8 cellular contexts compared by ENCODE assay signal in genomic region chr2:222304737-222305509, GRCh38. TPM values are rescaled to one million over a fixed set of nuclear protein-coding genes. Genes with fewer than 3 reads are reported as not detected.
DNase-seq lines count a peak whose midpoint lies in the region; ATAC-seq and TF ChIP-seq lines count a peak whose summit lies in the region.

No MANE protein-coding gene starts in this region.

- TF ChIP-seq RAD21 in SK-N-SH (IDR thresholded peaks at IDR 0.05; ENCODE audit: low read length): no peak

- H3K4me3 ChIP-seq in SK-N-SH (ENCODE audit: low read depth in 2 of 2, low read length in 1 of 2): peak overlapping the region; percentile 10 to 59; a peak in 2 of 4 replicates
- H3K4me3 ChIP-seq in smooth muscle cell: no peak overlapping the region

- DNase-seq in NCI-H2227 (lab: John Stamatoyannopoulos, UW; ENCODE audit: unreplicated experiment): peak; percentile 30
- no peak for DNase-seq in NCI-H2227 treated with DMSO at 0.1 percent for 48 hours (lab: John Stamatoyannopoulos, UW)
- no peak for DNase-seq in SK-N-SH
- DNase-seq in germinal center (ENCODE audit: low spot score): peak; percentile 54
- no peak for DNase-seq in smooth muscle cell (lab: John Stamatoyannopoulos, UW; ENCODE audit: unreplicated experiment)
- no peak for DNase-seq in SHP77 treated with DMSO at 0.1 percent for 48 hours (lab: John Stamatoyannopoulos, UW)
- no peak for DNase-seq in GM10248 (ENCODE audit: extremely low spot score)

- POLR2A ChIA-PET in SK-N-SH (lab: Yijun Ruan, JAX) (no interaction called here), GM10248 (lab: Yijun Ruan, JAX) (no interaction called here)

- H4K20me1 ChIP-seq in SK-N-SH (ENCODE audit: insufficient read depth): no peaks in the 10 kb centered on the region
- H4K20me1 ChIP-seq in smooth muscle cell (ENCODE audit: low read depth): no peaks in the 10 kb centered on the region

- no peak for TF ChIP-seq EP300 in SK-N-SH (IDR thresholded peaks at IDR 0.05; ENCODE audit: borderline replicate concordance in 1 of 2, low read depth in 1 of 2, low read length in 1 of 2)

- TF ChIP-seq CTCF in SK-N-SH (IDR thresholded peaks at IDR 0.05) (no peak), smooth muscle cell (IDR thresholded peaks at IDR 0.05; ENCODE audit: borderline replicate concordance, insufficient read depth, poor library complexity, severe bottlenecking) (no peak), GM10248 (IDR thresholded peaks at IDR 0.05; ENCODE audit: control extremely low read depth, extremely low read depth, low read depth, missing control alignments) (no peak)

- 15% methylated on average over 32 of the region's 39 CpGs for WGBS in SK-N-SH (ENCODE audit: low lambda C conversion rate)
- 3% methylated on average over 39 of the region's 39 CpGs for WGBS in smooth muscle cell (ENCODE audit: low lambda C conversion rate)

- H3K79me2 ChIP-seq in SK-N-SH (ENCODE audit: insufficient read depth) (no peaks in the 10 kb centered on the region), smooth muscle cell (ENCODE audit: low read depth) (no peaks in the 10 kb centered on the region)

- H3K4me1 ChIP-seq in SK-N-SH (ENCODE audit: control insufficient read depth in 1 of 2, insufficient read depth in 2 of 2, low read depth in 1 of 2, low read length in 1 of 2) (peaks cover 10 to 11% of the 10 kb centered on the region in 2 experiments; a peak in 3 of 4 replicates), smooth muscle cell (ENCODE audit: low read depth) (peaks cover 43% of the 10 kb centered on the region)

- no peak for ATAC-seq in GM21381 (IDR thresholded peaks at IDR 0.05; ENCODE audit: unreplicated experiment)

- H3K36me3 ChIP-seq in SK-N-SH (replicated peaks in 1 of 2; ENCODE audit: control insufficient read depth in 1 of 2, insufficient read depth in 2 of 2, low read length in 1 of 2) (no peaks in the 10 kb centered on the region), smooth muscle cell (ENCODE audit: low read depth) (no peaks in the 10 kb centered on the region)

- H3K9me2 ChIP-seq in SK-N-SH: no peaks in the 10 kb centered on the region

- H3K9me3 ChIP-seq in SK-N-SH: no peaks in the 10 kb centered on the region
- H3K9me3 ChIP-seq in smooth muscle cell (replicated peaks; ENCODE audit: low read depth): no peaks in the 10 kb centered on the region

- H2AFZ ChIP-seq in SK-N-SH (ENCODE audit: low read depth) (no peak overlapping the region), smooth muscle cell (ENCODE audit: low read depth) (no peak overlapping the region)

- CTCF ChIA-PET in SK-N-SH (lab: Yijun Ruan, JAX) (no interaction called here), GM10248 (lab: Yijun Ruan, JAX) (no interaction called here)

- H3K4me2 ChIP-seq in SK-N-SH: peak overlapping the region; percentile 74
- H3K4me2 ChIP-seq in smooth muscle cell: peak overlapping the region; percentile 85

- H3K9ac ChIP-seq in SK-N-SH: no peak overlapping the region
- H3K9ac ChIP-seq in smooth muscle cell (ENCODE audit: low read depth): no peak overlapping the region

- H3K27me3 ChIP-seq in SK-N-SH (ENCODE audit: insufficient read depth): peaks cover 100% of the 10 kb centered on the region
- H3K27me3 ChIP-seq in smooth muscle cell (ENCODE audit: low read depth): peaks cover 100% of the 10 kb centered on the region

- H3K27ac ChIP-seq in SK-N-SH (ENCODE audit: low read depth in 2 of 2, low read length in 1 of 2) (no peak overlapping the region), smooth muscle cell (ENCODE audit: low read depth) (no peak overlapping the region)

- H3F3A ChIP-seq in SK-N-SH (replicated peaks; ENCODE audit: insufficient read depth): no peaks in the 10 kb centered on the region
- H3F3A ChIP-seq in smooth muscle cell (ENCODE audit: low read depth): no peaks in the 10 kb centered on the region

TF ChIP-seq in SK-N-SH, 30 proteins besides CTCF, POLR2A, EP300 and RAD21:
- TF ChIP-seq FOXJ3 (CRISPR knock-in tag; IDR thresholded peaks at IDR 0.05) (no peak), NFIC (IDR thresholded peaks at IDR 0.05; ENCODE audit: borderline replicate concordance) (no peak), EZH2phosphoT487 (IDR thresholded peaks at IDR 0.05; ENCODE audit: borderline replicate concordance, low read depth) (peak; percentile 91)

RNA-seq across cellular contexts. Expression of gene PAX3, which starts 6.1 kb away (rescaled TPM):
- polyA plus RNA-seq in SK-N-SH (2012; rRNA removed) (not detected in 2 replicates), smooth muscle cell (not detected in 2 replicates)
- polyA plus RNA-seq in SK-N-SH (2012; cell fraction: cytosol; rRNA removed): not detected in 2 replicates
- 0.11 TPM in 1 of 2 replicates, not detected in the other for polyA plus RNA-seq in SK-N-SH (2012; cell fraction: nucleus; rRNA removed)
- total RNA-seq in smooth muscle cell: 0.94 TPM in 1 of 2 replicates, not detected in the other

Comparison
In these comparisons a context has a peak if more than half of its experiments do, and no peak if none do; other contexts are left out.
1. DNase-seq: peak in NCI-H2227 (single experiment) and germinal center (single experiment); none in NCI-H2227 treated with DMSO at 0.1 percent for 48 hours (single experiment), SK-N-SH (single experiment), smooth muscle cell (single experiment), SHP77 treated with DMSO at 0.1 percent for 48 hours (single experiment) and GM10248 (single experiment).